Comparison of ENCODE assay signal across 9 cellular contexts in genomic region chr1:56526571-56527174, GRCh38. TPM values are rescaled to one million over a fixed set of nuclear protein-coding genes. Genes with fewer than 3 reads are reported as not detected.
DNase-seq lines count a peak whose midpoint lies in the region; ATAC-seq and TF ChIP-seq lines count a peak whose summit lies in the region.
"Had no signal": no experiment of that assay in that cellular context is flagged by ENCODE, and none has a peak within 500 bp of the region (broad histone marks: within the 10 kb centered on the region; RNA-seq: fewer than 3 reads in every experiment).

No MANE protein-coding gene starts in this region.

- H4K20me1 ChIP-seq in SK-N-SH (ENCODE audit: insufficient read depth), result peaks cover 17% of the 10 kb centered on the region; the same call in 1 of the 2 replicates

- no peaks in the 10 kb centered on the region for H3F3A ChIP-seq in SK-N-SH (replicated peaks; ENCODE audit: insufficient read depth)

- TF ChIP-seq RAD21 in SK-N-SH (IDR thresholded peaks at IDR 0.05; ENCODE audit: low read length), result no peak

- H3K9me2 ChIP-seq in SK-N-SH, result no peaks in the 10 kb centered on the region

- POLR2A ChIA-PET in SK-N-SH (lab: Yijun Ruan, JAX), result no interaction called here

- H3K36me3 ChIP-seq in heart right ventricle (peaks cover 0 to 62% (median 24%) of the 10 kb centered on the region in 9 donors), right atrium auricular region (peaks cover 27% of the 10 kb centered on the region), SK-N-SH (replicated peaks in 1 of 2; ENCODE audit: control insufficient read depth in 1 of 2, insufficient read depth in 2 of 2, low read length in 1 of 2) (peaks cover 15 to 58% of the 10 kb centered on the region in 2 experiments), thyroid gland (peaks cover 17 to 27% of the 10 kb centered on the region in 2 donors)

- H3K4me1 ChIP-seq in heart right ventricle (peaks cover 17 to 98% (median 93%) of the 10 kb centered on the region in 9 donors), right atrium auricular region (peaks cover 0 to 77% of the 10 kb centered on the region in 2 donors), SK-N-SH (ENCODE audit: control insufficient read depth in 1 of 2, insufficient read depth in 2 of 2, low read depth in 1 of 2, low read length in 1 of 2) (peaks cover 0 to 76% of the 10 kb centered on the region in 2 experiments; a peak in 2 of 4 replicates), thyroid gland (peaks cover 82 to 96% of the 10 kb centered on the region in 2 donors)

- H2AFZ ChIP-seq in SK-N-SH (ENCODE audit: low read depth), result no peak overlapping the region

- 42 to 54% methylated on average over 5 of the region's 5 CpGs for WGBS in heart right ventricle, 2 donors
- WGBS in SK-N-SH (ENCODE audit: low lambda C conversion rate), result 47% methylated on average over 5 of the region's 5 CpGs
- 61 to 70% methylated on average over 5 of the region's 5 CpGs for WGBS in thyroid gland, 2 donors

- no peak overlapping the region for H3K4me2 ChIP-seq in SK-N-SH

- intact Hi-C loops in heart right ventricle (cut with DNase I), result loop anchor here in 1 of 10 donors (5.0 kb wide), 1 partner anchor 51 kb away; the partner anchor contains the start of gene PLPP3
- intact Hi-C loops in thyroid gland (cut with DNase I), result loop anchor here (10.0 kb wide), 1 partner anchor 48 kb away; the partner anchor contains the start of gene PLPP3

- no peaks in the 10 kb centered on the region for H3K9me3 ChIP-seq in heart right ventricle
- H3K9me3 ChIP-seq in right atrium auricular region, result no peaks in the 10 kb centered on the region
- no peaks in the 10 kb centered on the region for H3K9me3 ChIP-seq in SK-N-SH
- H3K9me3 ChIP-seq in thyroid gland, result no peaks in the 10 kb centered on the region

- H3K27ac ChIP-seq in heart right ventricle (peak overlapping the region in 7 of 10 donors; percentile 2 to 77 (median 37)), right atrium auricular region (peak overlapping the region in 1 of 2 donors; percentile 46), SK-N-SH (ENCODE audit: low read depth in 2 of 2, low read length in 1 of 2) (peak overlapping the region in 1 of 2 experiments; percentile 96; a peak in 2 of 4 replicates), thyroid gland (peak overlapping the region in 2 of 3 donors; percentile 4 to 66)

- peak in 3 of 8 donors; percentile 13 to 43 (median 19) for ATAC-seq in heart right ventricle
- peak; percentile 85 for ATAC-seq in HG02973 (IDR thresholded peaks at IDR 0.05; ENCODE audit: unreplicated experiment)

- no peak for DNase-seq in heart right ventricle
- DNase-seq in right atrium auricular region (ENCODE audit: low spot score), result no peak
- DNase-seq in SK-N-SH, result no peak
- DNase-seq in thyroid gland, result no peak
- DNase-seq in stimulated activated CD4-positive, alpha-beta T cell treated with anti-CD3 and anti-CD28 coated beads, Interleukin-1b, Interleukin-23, amount 100 ng/mL, for 48 hours, result no peak
- no peak for DNase-seq in stimulated activated CD4-positive, alpha-beta T cell treated with anti-CD3 and anti-CD28 coated beads, Interleukin-4, amount 100 ng/mL, for 4 hours
- DNase-seq in H4 (ENCODE audit: low spot score), result no peak
- DNase-seq: CD4-positive, CD25-positive, alpha-beta regulatory T cell had no signal

- CTCF ChIA-PET in SK-N-SH (lab: Yijun Ruan, JAX), result no interaction called here

- TF ChIP-seq POLR2A in thyroid gland (IDR thresholded peaks at IDR 0.05), result no peak

- peaks cover 3% of the 10 kb centered on the region; the same call in 1 of the 2 replicates for H3K79me2 ChIP-seq in SK-N-SH (ENCODE audit: insufficient read depth)

- peak in 1 of 2 experiments; percentile 64; a peak in 2 of 4 replicates for TF ChIP-seq EP300 in SK-N-SH (IDR thresholded peaks at IDR 0.05; ENCODE audit: borderline replicate concordance in 1 of 2, low read depth in 1 of 2, low read length in 1 of 2)

- TF ChIP-seq CTCF in heart right ventricle (IDR thresholded peaks at IDR 0.05) (no peak), right atrium auricular region (IDR thresholded peaks at IDR 0.05) (no peak), SK-N-SH (IDR thresholded peaks at IDR 0.05) (no peak), thyroid gland (IDR thresholded peaks at IDR 0.05) (no peak)

- H3K4me3 ChIP-seq in heart right ventricle, result no peak overlapping the region
- no peak overlapping the region for H3K4me3 ChIP-seq in right atrium auricular region
- no peak overlapping the region for H3K4me3 ChIP-seq in SK-N-SH (ENCODE audit: low read depth in 2 of 2, low read length in 1 of 2)
- no peak overlapping the region for H3K4me3 ChIP-seq in thyroid gland (replicated peaks in 1 of 3)

- no peak overlapping the region for H3K9ac ChIP-seq in SK-N-SH

- H3K27me3 ChIP-seq in heart right ventricle (no peaks in the 10 kb centered on the region), right atrium auricular region (no peaks in the 10 kb centered on the region), SK-N-SH (ENCODE audit: insufficient read depth) (no peaks in the 10 kb centered on the region), thyroid gland (no peaks in the 10 kb centered on the region)

TF ChIP-seq in SK-N-SH, 30 proteins besides CTCF, POLR2A, EP300 and RAD21:
- peak; percentile 33; the same call in 1 of the 2 replicates for TF ChIP-seq GATA2 (CRISPR knock-in tag; IDR thresholded peaks at IDR 0.05)
- TF ChIP-seq, protein P1, sequence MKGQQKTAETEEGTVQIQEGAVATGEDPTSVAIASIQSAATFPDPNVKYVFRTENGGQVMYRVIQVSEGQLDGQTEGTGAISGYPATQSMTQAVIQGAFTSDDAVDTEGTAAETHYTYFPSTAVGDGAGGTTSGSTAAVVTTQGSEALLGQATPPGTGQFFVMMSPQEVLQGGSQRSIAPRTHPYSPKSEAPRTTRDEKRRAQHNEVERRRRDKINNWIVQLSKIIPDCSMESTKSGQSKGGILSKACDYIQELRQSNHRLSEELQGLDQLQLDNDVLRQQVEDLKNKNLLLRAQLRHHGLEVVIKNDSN (IDR thresholded peaks at IDR 0.05; ENCODE audit: borderline replicate concordance, low read depth), result no peak
TF ChIP-seq in SK-N-SH: peak in this region for 1.

RNA-seq across cellular contexts. Expression of gene PLPP3, which starts 52.7 kb away (rescaled TPM):
- total RNA-seq in heart right ventricle (100 to 1,000 TPM in 2 of 10 donors, 10 to 100 TPM in 8; 59.4 to 136 (median 81.4) TPM), right atrium auricular region (10 to 100 TPM; 83.1 to 94.1 TPM), thyroid gland (100 to 1,000 TPM; 257 to 764 (median 675) TPM)
- polyA plus RNA-seq in heart right ventricle (10 to 100 TPM; 16.2 to 61.2 TPM), SK-N-SH (2012; rRNA removed) (32.2 and 38.1 TPM in 2 replicates)
- polyA plus RNA-seq in SK-N-SH (2012; cell fraction: cytosol; rRNA removed), result 28.3 and 34.6 TPM in 2 replicates
- 20.8 and 34.3 TPM in 2 replicates for polyA plus RNA-seq in SK-N-SH (2012; cell fraction: nucleus; rRNA removed)
- total RNA-seq in H4 (2014; rRNA removed; shearing (Covaris generic)), result 5.8 and 7.9 TPM in 2 replicates
- total RNA-seq: CD4-positive, CD25-positive, alpha-beta regulatory T cell had no signal
